ENCODE assay signal across 14 cellular contexts in the genomic region with DNA sequence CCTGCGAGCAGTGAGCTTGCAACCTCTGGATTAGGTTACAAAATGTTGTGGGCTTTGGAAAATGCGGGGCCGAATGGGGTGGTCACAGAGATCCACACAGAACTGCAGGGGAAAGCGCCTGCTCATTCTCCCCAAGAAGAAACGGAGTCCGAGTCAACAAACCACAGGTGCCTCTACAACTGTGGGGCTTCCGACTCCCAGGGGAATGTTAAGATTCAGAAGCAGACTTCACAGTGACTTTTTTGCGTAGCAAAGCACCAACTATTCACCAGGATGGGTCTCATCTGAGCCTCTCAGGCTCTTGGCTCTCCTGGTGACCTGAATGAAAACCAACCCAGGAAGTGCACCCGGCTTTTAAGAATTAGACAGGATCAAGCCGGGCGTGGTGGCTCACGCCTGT.
DNase-seq lines count a peak whose midpoint lies in the region; ATAC-seq and TF ChIP-seq lines count a peak whose summit lies in the region.
"Had no signal": no experiment of that assay in that cellular context is flagged by ENCODE, and none has a peak within 500 bp of the region (broad histone marks: within the 10 kb centered on the region; RNA-seq: fewer than 3 reads in every experiment).

No MANE protein-coding gene starts in this region.

- no peaks in the 10 kb centered on the region for H3K9me3 ChIP-seq in BLaER1 treated with 17β-estradiol and CSF1 and Interleukin-3, amounts not matched to agents 10 nM and 100 nM (replicated peaks in 1 of 11)

- H3K36me3 Mint-ChIP-seq in dendritic cell treated with granulocyte-macrophage colony-stimulating factor and Interleukin-4, amounts not matched to agents 40 ng/mL and 50 ng/mL, for 4 days (ENCODE audit: low read depth), result no peaks in the 10 kb centered on the region
- H3K36me3 Mint-ChIP-seq: CD8-positive, alpha-beta memory T cell had no signal

- ATAC-seq in GM19351 (IDR thresholded peaks at IDR 0.05; ENCODE audit: unreplicated experiment) (no peak), HG03571 (IDR thresholded peaks at IDR 0.05; ENCODE audit: unreplicated experiment) (no peak)

- no peak for TF ChIP-seq CTCF in KMS-11 (conservative IDR thresholded peaks at IDR 0.05; ENCODE audit: low read depth, low read length)

- H3K9ac ChIP-seq in BLaER1 treated with 17β-estradiol and CSF1 and Interleukin-3, amounts not matched to agents 10 nM and 100 nM, result no peak overlapping the region; a peak in 1 of 22 replicates
- no peak overlapping the region for H3K9ac ChIP-seq in KMS-11

- H3K4me2 ChIP-seq in BLaER1 treated with 17β-estradiol and CSF1 and Interleukin-3, amounts not matched to agents 10 nM and 100 nM, result peak overlapping the region in 10 of 11 experiments; percentile 9 to 77 (median 55); a peak in 18 of 22 replicates
- H3K4me2 ChIP-seq in KMS-11, result peak overlapping the region; percentile 49; the same call in 1 of the 2 replicates

- H3K79me2 ChIP-seq in KMS-11 (ENCODE audit: insufficient read depth, low read depth), result no peaks in the 10 kb centered on the region

- H3K27ac Mint-ChIP-seq in dendritic cell treated with granulocyte-macrophage colony-stimulating factor and Interleukin-4, amounts not matched to agents 40 ng/mL and 50 ng/mL, for 4 days, result peak overlapping the region; percentile 48

- H2AFZ ChIP-seq in KMS-11 (ENCODE audit: low read depth), result no peak overlapping the region

- peaks cover 1% of the 10 kb centered on the region for H3K27me3 Mint-ChIP-seq in dendritic cell treated with granulocyte-macrophage colony-stimulating factor and Interleukin-4, amounts not matched to agents 40 ng/mL and 50 ng/mL, for 4 days

- H3K4me1 Mint-ChIP-seq in dendritic cell treated with granulocyte-macrophage colony-stimulating factor and Interleukin-4, amounts not matched to agents 40 ng/mL and 50 ng/mL, for 4 days (ENCODE audit: low read depth), result peaks cover 38% of the 10 kb centered on the region

- peaks cover 23 to 56% (median 47%) of the 10 kb centered on the region in 10 experiments for H3K4me1 ChIP-seq in BLaER1 treated with 17β-estradiol and CSF1 and Interleukin-3, amounts not matched to agents 10 nM and 100 nM
- H3K4me1 ChIP-seq in KMS-11 (ENCODE audit: low read depth, poor library complexity, severe bottlenecking), result peaks cover 59% of the 10 kb centered on the region

- no peak overlapping the region for H3K4me3 Mint-ChIP-seq in dendritic cell treated with granulocyte-macrophage colony-stimulating factor and Interleukin-4, amounts not matched to agents 40 ng/mL and 50 ng/mL, for 4 days
- H3K4me3 Mint-ChIP-seq: H9 had no signal

- H4K20me1 ChIP-seq in BLaER1 treated with 17β-estradiol and CSF1 and Interleukin-3, amounts not matched to agents 10 nM and 100 nM, result no peaks in the 10 kb centered on the region
- no peaks in the 10 kb centered on the region for H4K20me1 ChIP-seq in KMS-11 (ENCODE audit: insufficient read depth)

- no peaks in the 10 kb centered on the region for H3K36me3 ChIP-seq in BLaER1 treated with 17β-estradiol and CSF1 and Interleukin-3, amounts not matched to agents 10 nM and 100 nM
- H3K36me3 ChIP-seq in KMS-11 (ENCODE audit: insufficient read depth), result no peaks in the 10 kb centered on the region

- no peaks in the 10 kb centered on the region for H3K27me3 ChIP-seq in BLaER1 treated with 17β-estradiol and CSF1 and Interleukin-3, amounts not matched to agents 10 nM and 100 nM
- peaks cover 18% of the 10 kb centered on the region for H3K27me3 ChIP-seq in KMS-11 (ENCODE audit: insufficient read depth, low read depth)

- no peak overlapping the region for H3K4me3 ChIP-seq in BLaER1 treated with 17β-estradiol and CSF1 and Interleukin-3, amounts not matched to agents 10 nM and 100 nM
- H3K4me3 ChIP-seq in KMS-11 (IDR thresholded peaks at IDR 0.05; ENCODE audit: insufficient read depth, low read depth, low read length), result no peak overlapping the region

- no peak for DNase-seq in activated CD8-positive, alpha-beta memory T cell treated with anti-CD3 and anti-CD28 coated beads, Interleukin-2, amount 50 U/mL, for 48 hours
- DNase-seq: ACHN; CD8-positive, alpha-beta memory T cell; COR-L47; DMS 273 treated with DMSO at 0.1 percent for 48 hours; DMS53; DND-41; EL; H9 had no signal

- intact Hi-C loops in dendritic cell treated with granulocyte-macrophage colony-stimulating factor and Interleukin-4, amounts not matched to agents 40 ng/mL and 50 ng/mL, for 4 days (cut with micrococcal nuclease), result no loop called here

- no peaks in the 10 kb centered on the region for H3K9me3 Mint-ChIP-seq in dendritic cell treated with granulocyte-macrophage colony-stimulating factor and Interleukin-4, amounts not matched to agents 40 ng/mL and 50 ng/mL, for 4 days
- H3K9me3 Mint-ChIP-seq: CD8-positive, alpha-beta memory T cell had no signal

- H3K27ac ChIP-seq in BLaER1 treated with 17β-estradiol and CSF1 and Interleukin-3, amounts not matched to agents 10 nM and 100 nM, result no peak overlapping the region
- H3K27ac ChIP-seq in KMS-11, result no peak overlapping the region
